In the genomic region with DNA sequence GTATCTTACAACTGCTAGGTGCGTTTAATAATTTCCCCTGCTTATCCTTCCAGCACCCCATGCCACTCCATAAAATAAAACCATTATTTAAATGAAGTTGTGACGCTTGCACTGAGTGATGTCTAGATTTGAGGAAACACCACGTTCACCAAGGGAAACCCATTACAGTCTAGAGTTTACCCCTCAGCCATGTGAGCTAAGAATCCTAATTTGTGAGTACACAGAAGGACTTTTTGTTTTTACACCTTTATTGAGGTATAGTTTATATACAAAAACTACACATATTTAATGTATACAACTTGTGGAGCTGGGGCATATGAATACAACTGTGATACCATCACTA, we compare ENCODE assay signal across 22 cellular contexts.
"Had no signal": no experiment of that assay in that cellular context is flagged by ENCODE, and none has a peak within 500 bp of the region (broad histone marks: within the 10 kb centered on the region; RNA-seq: fewer than 3 reads in every experiment).

No MANE protein-coding gene starts in this region.

- H3K9me3 ChIP-seq: left lung, right atrium auricular region, suprapubic skin had no signal

- ATAC-seq: effector memory CD8-positive, alpha-beta T cell; natural killer cell treated with Interleukin-12 subunit alpha and Interleukin-12 subunit beta and Interleukin-15 and Interleukin-18, amount 100 ng/mL, for 72 hours had no signal

- H3K27ac Mint-ChIP-seq: dendritic cell treated with granulocyte-macrophage colony-stimulating factor and Interleukin-4, amounts not matched to agents 40 ng/mL and 50 ng/mL, for 4 days; effector memory CD8-positive, alpha-beta T cell; natural killer cell treated with Interleukin-12 subunit alpha and Interleukin-12 subunit beta and Interleukin-15 and Interleukin-18, amount 100 ng/mL, for 72 hours; T-helper 2 cell treated with Interferon-gamma antibody and Interleukin-4, amounts not matched to agents 5 μg/mL and 100 μg/mL, for 36 hours had no signal

- H3K27me3 Mint-ChIP-seq: progenitor cell of endocrine pancreas had no signal

- H3K4me3 Mint-ChIP-seq: dendritic cell treated with granulocyte-macrophage colony-stimulating factor and Interleukin-4, amounts not matched to agents 40 ng/mL and 50 ng/mL, for 4 days; effector memory CD8-positive, alpha-beta T cell; natural killer cell treated with Interleukin-12 subunit alpha and Interleukin-12 subunit beta and Interleukin-15 and Interleukin-18, amount 100 ng/mL, for 72 hours; T-helper 2 cell treated with Interferon-gamma antibody and Interleukin-4, amounts not matched to agents 5 μg/mL and 100 μg/mL, for 36 hours had no signal

- H3K4me3 ChIP-seq: left lung, skin epidermis, suprapubic skin had no signal

- H3K4me1 ChIP-seq: left lung had no signal

- H3K27me3 ChIP-seq: left lung, right atrium auricular region, suprapubic skin had no signal

- H3K36me3 ChIP-seq: left lung, right atrium auricular region, suprapubic skin had no signal

- H3K9me3 Mint-ChIP-seq: dendritic cell treated with granulocyte-macrophage colony-stimulating factor and Interleukin-4, amounts not matched to agents 40 ng/mL and 50 ng/mL, for 4 days; effector memory CD8-positive, alpha-beta T cell; natural killer cell treated with Interleukin-12 subunit alpha and Interleukin-12 subunit beta and Interleukin-15 and Interleukin-18, amount 100 ng/mL, for 72 hours; T-helper 2 cell treated with Interferon-gamma antibody and Interleukin-4, amounts not matched to agents 5 μg/mL and 100 μg/mL, for 36 hours had no signal

- H3K27ac ChIP-seq: left lung, right atrium auricular region, skin epidermis, suprapubic skin had no signal

- H3K36me3 Mint-ChIP-seq: natural killer cell treated with Interleukin-12 subunit alpha and Interleukin-12 subunit beta and Interleukin-15 and Interleukin-18, amount 100 ng/mL, for 72 hours had no signal

- DNase-seq: activated CD4-positive, alpha-beta T cell treated with anti-CD3 and anti-CD28 coated beads, Interleukin-2, amount 50 U/mL, for 1 hour; activated CD4-positive, CD25-positive, alpha-beta regulatory T cell; activated CD8-positive, alpha-beta memory T cell treated with anti-CD3 and anti-CD28 coated beads for 24 hours; activated naive CD4-positive, alpha-beta T cell; activated T-cell treated with anti-CD3 and anti-CD28 coated beads for 4 hours; aorta; effector memory CD8-positive, alpha-beta T cell; head of caudate nucleus; islet precursor cell; left lung; nucleus accumbens; stimulated activated CD4-positive, alpha-beta T cell treated with anti-CD3 and anti-CD28 coated beads, Interleukin-15, amount 100 ng/mL, for 24 hours; stimulated activated CD4-positive, alpha-beta T cell treated with anti-CD3 and anti-CD28 coated beads, Interleukin-4, amount 100 ng/mL, for 1 hour; stimulated activated naive CD4-positive, alpha-beta T cell treated with Interleukin-2 at 50 U/mL for 16 hours; trophoblast cell had no signal
